10 cellular contexts compared by ENCODE assay signal in the genomic region with DNA sequence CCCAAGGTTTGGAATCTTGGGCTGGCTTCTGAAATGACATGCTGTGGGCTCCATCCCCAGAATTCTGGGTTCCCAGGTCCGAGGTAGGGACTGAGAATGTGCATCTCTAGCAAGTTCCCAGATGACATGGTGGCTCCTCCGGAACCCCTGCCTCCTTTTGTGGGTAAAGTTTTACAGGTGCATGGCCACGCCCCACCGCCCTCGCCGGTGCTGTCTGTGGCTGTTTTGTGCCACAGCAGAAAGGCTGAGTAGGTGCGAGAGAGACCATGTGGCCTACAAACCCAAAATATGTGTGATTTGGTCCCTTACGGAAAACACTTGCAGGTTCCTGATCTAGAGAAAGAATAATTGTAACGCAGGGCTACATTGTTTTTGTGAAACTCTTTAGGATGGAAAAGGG. TPM values are rescaled to one million over a fixed set of nuclear protein-coding genes. Genes with fewer than 3 reads are reported as not detected.
DNase-seq lines count a peak whose midpoint lies in the region; ATAC-seq and TF ChIP-seq lines count a peak whose summit lies in the region.
"Had no signal": no experiment of that assay in that cellular context is flagged by ENCODE, and none has a peak within 500 bp of the region (broad histone marks: within the 10 kb centered on the region; RNA-seq: fewer than 3 reads in every experiment).

No MANE protein-coding gene starts in this region.

- H3K9me3 ChIP-seq in naive thymus-derived CD4-positive, alpha-beta T cell (ENCODE audit: control insufficient read depth in 2 of 3, low read length in 3 of 3): peaks cover 12 to 20% (median 12%) of the 10 kb centered on the region in 3 experiments
- 0 out of 2 replicates have a peak, but pooled peaks cover 3% of the 10 kb centered on the region for H3K9me3 ChIP-seq in MM.1S (replicated peaks; ENCODE audit: insufficient read depth, low read length)

- H3K36me3 Mint-ChIP-seq in activated T-helper 1 cell treated with anti-CD3 and anti-CD28 coated beads, Interleukin-12 subunit alpha, Interleukin-12 subunit beta, Interleukin-2, Interleukin-4 antibody, amounts not matched to agents 30 ng/mL and 10 ng/mL and 1 ng/mL, durations not matched to agents 14 hours and 24 hours and 36 hours (ENCODE audit: low read depth): peaks cover 21% of the 10 kb centered on the region
- peaks cover 0 to 19% (median 0%) of the 10 kb centered on the region in 5 donors for H3K36me3 Mint-ChIP-seq in naive thymus-derived CD4-positive, alpha-beta T cell

- no peaks in the 10 kb centered on the region for H3K27me3 ChIP-seq in naive thymus-derived CD4-positive, alpha-beta T cell (ENCODE audit: control insufficient read depth in 2 of 2, insufficient read depth in 2 of 2, low read length in 2 of 2)
- no peaks in the 10 kb centered on the region for H3K27me3 ChIP-seq in MM.1S (replicated peaks; ENCODE audit: insufficient read depth, low read length)

- CTCF ChIA-PET in naive thymus-derived CD4-positive, alpha-beta T cell (lab: Charles Lee): interaction anchor here (0.9 kb wide), 1 partner anchor 20 kb away, joined by 4 read pairs; no protein-coding TSS in a partner anchor

- H3K4me1 Mint-ChIP-seq in activated T-helper 1 cell treated with anti-CD3 and anti-CD28 coated beads, Interleukin-12 subunit alpha, Interleukin-12 subunit beta, Interleukin-2, Interleukin-4 antibody, amounts not matched to agents 30 ng/mL and 10 ng/mL and 1 ng/mL, durations not matched to agents 14 hours and 24 hours and 36 hours (ENCODE audit: low read depth): peaks cover 46% of the 10 kb centered on the region
- peaks cover 30 to 62% (median 60%) of the 10 kb centered on the region in 7 donors for H3K4me1 Mint-ChIP-seq in naive thymus-derived CD4-positive, alpha-beta T cell
- H3K4me1 Mint-ChIP-seq in stimulated activated naive CD8-positive, alpha-beta T cell treated with anti-CD3 and anti-CD28 coated beads, Interleukin-15, amount 100 ng/mL, for 72 hours: no peaks in the 10 kb centered on the region

- peaks cover 20% of the 10 kb centered on the region; the same call in 1 of the 2 replicates for H3F3A ChIP-seq in MM.1S (ENCODE audit: insufficient read depth, low read length)

- H3K27ac ChIP-seq in VCaP (0 out of 2 replicates have a peak overlapping the region, but pooled peaks have one; percentile 2), MM.1S (ENCODE audit: low read length) (no peak overlapping the region)
- H3K27ac ChIP-seq in naive thymus-derived CD4-positive, alpha-beta T cell (ENCODE audit: low read depth, low read length): peak overlapping the region; percentile 70

- H2AFZ ChIP-seq in MM.1S (ENCODE audit: low read length): no peak overlapping the region

- peak overlapping the region; percentile 16 for H3K4me3 Mint-ChIP-seq in activated T-helper 1 cell treated with anti-CD3 and anti-CD28 coated beads, Interleukin-12 subunit alpha, Interleukin-12 subunit beta, Interleukin-2, Interleukin-4 antibody, amounts not matched to agents 30 ng/mL and 10 ng/mL and 1 ng/mL, durations not matched to agents 14 hours and 24 hours and 36 hours
- peak overlapping the region; percentile 54 to 77 (median 69) for H3K4me3 Mint-ChIP-seq in naive thymus-derived CD4-positive, alpha-beta T cell
- H3K4me3 Mint-ChIP-seq in stimulated activated naive CD8-positive, alpha-beta T cell treated with anti-CD3 and anti-CD28 coated beads, Interleukin-15, amount 100 ng/mL, for 72 hours: peak overlapping the region; percentile 59 to 76

- H3K36me3 ChIP-seq in naive thymus-derived CD4-positive, alpha-beta T cell (ENCODE audit: control insufficient read depth in 2 of 3, insufficient read depth in 3 of 3, low read length in 3 of 3): peaks cover 0 to 8% (median 0%) of the 10 kb centered on the region in 3 experiments
- no peaks in the 10 kb centered on the region for H3K36me3 ChIP-seq in MM.1S (replicated peaks; ENCODE audit: insufficient read depth, low read length)

- POLR2A ChIA-PET in naive thymus-derived CD4-positive, alpha-beta T cell (lab: Charles Lee): interaction anchor here (1.0 to 12.9 kb wide), 5 partner anchors 16 to 51 kb away, joined by 4 to 244 read pairs (median 4); no protein-coding TSS in a partner anchor

- peak; percentile 32 for DNase-seq in activated T-helper 1 cell treated with anti-CD3 and anti-CD28 coated beads, Interleukin-12 subunit alpha, Interleukin-12 subunit beta, Interleukin-2, Interleukin-4 antibody, amounts not matched to agents 30 ng/mL and 10 ng/mL and 1 ng/mL, durations not matched to agents 14 hours and 24 hours and 36 hours (ENCODE audit: low spot score)
- DNase-seq in naive thymus-derived CD4-positive, alpha-beta T cell: peak in 8 of 9 donors; percentile 46 to 84 (median 71)
- peak; percentile 52 to 72 for DNase-seq in stimulated activated naive CD8-positive, alpha-beta T cell treated with anti-CD3 and anti-CD28 coated beads, Interleukin-15, amount 100 ng/mL, for 72 hours
- DNase-seq in MM.1S: no peak
- no peak for DNase-seq in NCI-H128 (lab: John Stamatoyannopoulos, UW; ENCODE audit: unreplicated experiment)
- DNase-seq in middle frontal gyrus (ENCODE audit: extremely low spot score, low spot score): no peak
- DNase-seq: GDM1, NCI-H524 treated with DMSO at 0.1 percent for 48 hours had no signal

- H3K4me2 ChIP-seq in MM.1S (ENCODE audit: low read depth, low read length): no peak overlapping the region

- intact Hi-C loops in activated T-helper 1 cell treated with anti-CD3 and anti-CD28 coated beads, Interleukin-12 subunit alpha, Interleukin-12 subunit beta, Interleukin-2, Interleukin-4 antibody, amounts not matched to agents 30 ng/mL and 10 ng/mL and 1 ng/mL, durations not matched to agents 14 hours and 24 hours and 36 hours (cut with micrococcal nuclease): loop anchor here (1.0 to 2.0 kb wide), 3 partner anchors 24 to 42 kb away; no protein-coding TSS in a partner anchor
- intact Hi-C loops in naive thymus-derived CD4-positive, alpha-beta T cell (cut with micrococcal nuclease): loop anchor here in 1 of 2 donors (1.0 to 5.0 kb wide), 3 partner anchors 16 to 1643 kb away; a partner anchor contains a TSS

- H3K4me3 ChIP-seq in naive thymus-derived CD4-positive, alpha-beta T cell (ENCODE audit: low read length): no peak overlapping the region
- no peak overlapping the region for H3K4me3 ChIP-seq in MM.1S (ENCODE audit: low read length)

- peak overlapping the region; percentile 70 for H3K27ac Mint-ChIP-seq in activated T-helper 1 cell treated with anti-CD3 and anti-CD28 coated beads, Interleukin-12 subunit alpha, Interleukin-12 subunit beta, Interleukin-2, Interleukin-4 antibody, amounts not matched to agents 30 ng/mL and 10 ng/mL and 1 ng/mL, durations not matched to agents 14 hours and 24 hours and 36 hours
- H3K27ac Mint-ChIP-seq in naive thymus-derived CD4-positive, alpha-beta T cell: peak overlapping the region in 4 of 9 donors; percentile 30 to 98 (median 95)
- H3K27ac Mint-ChIP-seq in stimulated activated naive CD8-positive, alpha-beta T cell treated with anti-CD3 and anti-CD28 coated beads, Interleukin-15, amount 100 ng/mL, for 72 hours: peak overlapping the region in 1 of 2 donors; percentile 35

- H3K4me1 ChIP-seq in naive thymus-derived CD4-positive, alpha-beta T cell (ENCODE audit: control insufficient read depth in 2 of 2, insufficient read depth in 2 of 2, low read length in 2 of 2): peaks cover 37 to 54% of the 10 kb centered on the region in 2 donors
- peaks cover 13% of the 10 kb centered on the region; the same call in 1 of the 2 replicates for H3K4me1 ChIP-seq in MM.1S (ENCODE audit: low read length)

- peak; percentile 24 for ATAC-seq in naive thymus-derived CD4-positive, alpha-beta T cell
- peak; percentile 51 for ATAC-seq in stimulated activated naive CD8-positive, alpha-beta T cell treated with anti-CD3 and anti-CD28 coated beads, Interleukin-15, amount 100 ng/mL, for 72 hours
- no peak for ATAC-seq in GM19351 (IDR thresholded peaks at IDR 0.05; ENCODE audit: unreplicated experiment)

- no peaks in the 10 kb centered on the region for H3K9me3 Mint-ChIP-seq in activated T-helper 1 cell treated with anti-CD3 and anti-CD28 coated beads, Interleukin-12 subunit alpha, Interleukin-12 subunit beta, Interleukin-2, Interleukin-4 antibody, amounts not matched to agents 30 ng/mL and 10 ng/mL and 1 ng/mL, durations not matched to agents 14 hours and 24 hours and 36 hours
- H3K9me3 Mint-ChIP-seq in naive thymus-derived CD4-positive, alpha-beta T cell: peaks cover 0 to 9% (median 3%) of the 10 kb centered on the region in 11 donors
- no peaks in the 10 kb centered on the region for H3K9me3 Mint-ChIP-seq in stimulated activated naive CD8-positive, alpha-beta T cell treated with anti-CD3 and anti-CD28 coated beads, Interleukin-15, amount 100 ng/mL, for 72 hours

- H3K9ac ChIP-seq in MM.1S (ENCODE audit: low read length): no peak overlapping the region

- H3K27me3 Mint-ChIP-seq in activated T-helper 1 cell treated with anti-CD3 and anti-CD28 coated beads, Interleukin-12 subunit alpha, Interleukin-12 subunit beta, Interleukin-2, Interleukin-4 antibody, amounts not matched to agents 30 ng/mL and 10 ng/mL and 1 ng/mL, durations not matched to agents 14 hours and 24 hours and 36 hours (ENCODE audit: insufficient read depth): no peaks in the 10 kb centered on the region
- H3K27me3 Mint-ChIP-seq in naive thymus-derived CD4-positive, alpha-beta T cell: no peaks in the 10 kb centered on the region
- no peaks in the 10 kb centered on the region for H3K27me3 Mint-ChIP-seq in stimulated activated naive CD8-positive, alpha-beta T cell treated with anti-CD3 and anti-CD28 coated beads, Interleukin-15, amount 100 ng/mL, for 72 hours

- no peak for TF ChIP-seq CTCF in VCaP (conservative IDR thresholded peaks at IDR 0.05)
- no peak for TF ChIP-seq CTCF in MM.1S (IDR thresholded peaks at IDR 0.05; ENCODE audit: low read length)

- H3K79me2 ChIP-seq in MM.1S (ENCODE audit: low read length): peaks cover 47% of the 10 kb centered on the region

- H4K20me1 ChIP-seq in MM.1S (ENCODE audit: insufficient read depth, low read length): no peaks in the 10 kb centered on the region

- no peaks in the 10 kb centered on the region for H3K9me2 ChIP-seq in MM.1S (replicated peaks; ENCODE audit: insufficient read depth, low read length)

RNA-seq across cellular contexts. Expression of a gene that starts 30.9 kb away (rescaled TPM):
- 38.3 and 44.5 TPM in 2 replicates for total RNA-seq in activated T-helper 1 cell treated with anti-CD3 and anti-CD28 coated beads, Interleukin-12 subunit alpha, Interleukin-12 subunit beta, Interleukin-2, Interleukin-4 antibody, amounts not matched to agents 30 ng/mL and 10 ng/mL and 1 ng/mL, durations not matched to agents 14 hours and 24 hours and 36 hours
- total RNA-seq in naive thymus-derived CD4-positive, alpha-beta T cell: 100 to 1,000 TPM in 2 of 5 experiments, 10 to 100 TPM in 3; 63.4 to 278 (median 97.9) TPM
- under 1 TPM; 0.61 to 0.92 TPM for polyA plus RNA-seq in naive thymus-derived CD4-positive, alpha-beta T cell

Comparison
In these comparisons a context has a peak if more than half of its experiments do, and no peak if none do; other contexts are left out.
1. DNase-seq: peak in activated T-helper 1 cell treated with anti-CD3 and anti-CD28 coated beads, Interleukin-12 subunit alpha, Interleukin-12 subunit beta, Interleukin-2, Interleukin-4 antibody, amounts not matched to agents 30 ng/mL and 10 ng/mL and 1 ng/mL, durations not matched to agents 14 hours and 24 hours and 36 hours (single experiment), naive thymus-derived CD4-positive, alpha-beta T cell (8 of 9) and stimulated activated naive CD8-positive, alpha-beta T cell treated with anti-CD3 and anti-CD28 coated beads, Interleukin-15, amount 100 ng/mL, for 72 hours (2 of 2); none in MM.1S (single experiment), NCI-H128 (single experiment) and middle frontal gyrus (single experiment).
2. H3K4me3 Mint-ChIP-seq: peak in every context shown above with its lines; median percentile 69 in naive thymus-derived CD4-positive, alpha-beta T cell; 68 in stimulated activated naive CD8-positive, alpha-beta T cell treated with anti-CD3 and anti-CD28 coated beads, Interleukin-15, amount 100 ng/mL, for 72 hours; 16 in activated T-helper 1 cell treated with anti-CD3 and anti-CD28 coated beads, Interleukin-12 subunit alpha, Interleukin-12 subunit beta, Interleukin-2, Interleukin-4 antibody, amounts not matched to agents 30 ng/mL and 10 ng/mL and 1 ng/mL, durations not matched to agents 14 hours and 24 hours and 36 hours.